16 cellular contexts compared by ENCODE assay signal in the genomic region with DNA sequence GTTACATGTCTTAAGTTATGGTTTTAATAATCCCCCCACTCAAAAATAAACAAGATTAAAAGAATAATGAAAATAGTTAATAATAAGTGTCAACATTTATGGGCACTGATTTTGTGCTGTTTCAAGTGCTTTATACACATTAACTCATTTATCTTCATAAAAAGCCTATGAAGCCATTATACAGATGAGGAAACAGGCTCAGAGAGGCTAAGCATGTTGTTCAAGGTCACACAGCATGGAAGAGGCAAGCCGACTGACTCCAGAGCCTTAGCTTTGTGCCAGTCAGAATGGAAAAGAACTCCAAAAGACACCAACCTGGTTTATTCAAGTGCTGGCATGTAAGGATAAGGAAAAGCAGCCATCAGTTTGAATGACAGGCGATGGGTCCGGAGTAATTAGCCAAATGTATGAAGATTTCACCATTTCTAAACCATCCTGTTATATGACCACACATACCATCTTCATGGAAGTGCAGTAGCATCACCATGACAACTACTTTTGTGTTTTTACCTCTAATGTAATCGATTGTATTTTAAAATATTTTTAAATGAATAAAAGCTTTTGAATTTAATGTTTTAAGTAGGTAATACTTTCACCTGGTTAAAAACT. TPM values are rescaled to one million over a fixed set of nuclear protein-coding genes. Genes with fewer than 3 reads are reported as not detected.
DNase-seq lines count a peak whose midpoint lies in the region; ATAC-seq, FAIRE-seq and TF ChIP-seq lines count a peak whose summit lies in the region.
"Had no signal": no experiment of that assay in that cellular context is flagged by ENCODE, and none has a peak within 500 bp of the region (broad histone marks: within the 10 kb centered on the region; RNA-seq: fewer than 3 reads in every experiment).

No MANE protein-coding gene starts in this region.

- peaks cover 39% of the 10 kb centered on the region for H3K4me1 Mint-ChIP-seq in memory B cell
- H3K4me1 Mint-ChIP-seq in stimulated activated naive B cell treated with anti-CD40 and anti-IgM and Interleukin-4, amounts not matched to agents 10 μg/mL and 1 μg/mL and 100 μg/mL, for 72 hours = peaks cover 43 to 74% of the 10 kb centered on the region in 2 donors

- TSS peak; percentile 40 for BruUV-seq in OCI-LY7 (replicated peaks; lab: Mats Ljungman, UMichigan)

- peaks cover 94% of the 10 kb centered on the region for H3K4me1 ChIP-seq in OCI-LY7 (ENCODE audit: insufficient read depth, low read length, poor library complexity, severe bottlenecking)

- intact Hi-C loops in OCI-LY7 (cut with micrococcal nuclease; ENCODE audit: unreplicated experiment) = loop anchor here (1.0 kb wide), 3 partner anchors 16 to 39 kb away; no protein-coding TSS in a partner anchor

- POLR2A ChIA-PET in OCI-LY7 (lab: Charles Lee) = interaction anchor here (0.6 to 12.3 kb wide), 14 partner anchors 15 to 77 kb away, joined by 3 to 261 read pairs (median 4); a partner anchor contains a TSS

- peak overlapping the region; percentile 97 for H3K27ac ChIP-seq in OCI-LY7 (ENCODE audit: low read depth, low read length, poor library complexity, severe bottlenecking)
- H3K27ac ChIP-seq: GM23248, KMS-11 had no signal

- no peak for TF ChIP-seq CTCF in OCI-LY7 (conservative IDR thresholded peaks at IDR 0.05; ENCODE audit: low read length)

- no peaks in the 10 kb centered on the region for H4K20me1 ChIP-seq in OCI-LY7 (ENCODE audit: insufficient read depth, low read length)

- H3K36me3 Mint-ChIP-seq in memory B cell = no peaks in the 10 kb centered on the region
- H3K36me3 Mint-ChIP-seq in stimulated activated naive B cell treated with anti-CD40 and anti-IgM and Interleukin-4, amounts not matched to agents 10 μg/mL and 1 μg/mL and 100 μg/mL, for 72 hours = peaks cover 4% of the 10 kb centered on the region in 2 donors

- H3K79me2 ChIP-seq in OCI-LY7 (ENCODE audit: insufficient read depth, low read depth, low read length) = peaks cover 32% of the 10 kb centered on the region; the same call in 1 of the 2 replicates

- FAIRE-seq in GM19239 (lab: Jason Lieb, UNC) = peak; percentile 42

- no peak overlapping the region for H3K4me3 Mint-ChIP-seq in memory B cell
- H3K4me3 Mint-ChIP-seq in stimulated activated naive B cell treated with anti-CD40 and anti-IgM and Interleukin-4, amounts not matched to agents 10 μg/mL and 1 μg/mL and 100 μg/mL, for 72 hours = peak overlapping the region in 1 of 2 donors; percentile 55

- ATAC-seq in memory B cell (ENCODE audit: low read depth) = no peak
- ATAC-seq in stimulated activated naive B cell treated with anti-CD40 and anti-IgM and Interleukin-4, amounts not matched to agents 10 μg/mL and 1 μg/mL and 100 μg/mL, for 72 hours (replicated peaks) = no peak
- no peak for ATAC-seq in HG02970 (IDR thresholded peaks at IDR 0.05; ENCODE audit: low FRiP score, unreplicated experiment)
- no peak for ATAC-seq in GM18861 (IDR thresholded peaks at IDR 0.05; ENCODE audit: unreplicated experiment)
- ATAC-seq: SK-N-SH treated with all-trans-retinoic acid at 6 μM for 48 hours had no signal

- peak overlapping the region; percentile 60 for H3K27ac Mint-ChIP-seq in memory B cell
- peak overlapping the region; percentile 97 for H3K27ac Mint-ChIP-seq in stimulated activated naive B cell treated with anti-CD40 and anti-IgM and Interleukin-4, amounts not matched to agents 10 μg/mL and 1 μg/mL and 100 μg/mL, for 72 hours

- H3K9me2 ChIP-seq in OCI-LY7 (ENCODE audit: insufficient read depth, low read length) = no peaks in the 10 kb centered on the region

- CTCF ChIA-PET in OCI-LY7 (lab: Charles Lee; ENCODE audit: unreplicated experiment) = interaction anchor here (1.6 to 3.2 kb wide), 2 partner anchors 47 to 61 kb away, joined by 4 to 8 read pairs; no protein-coding TSS in a partner anchor

- no peaks in the 10 kb centered on the region for H3K36me3 ChIP-seq in OCI-LY7 (ENCODE audit: insufficient read depth, low read length)
- H3K36me3 ChIP-seq: MG63 had no signal

- peaks cover 1% of the 10 kb centered on the region for H3K9me3 Mint-ChIP-seq in memory B cell
- peaks cover 0 to 2% of the 10 kb centered on the region in 2 donors for H3K9me3 Mint-ChIP-seq in stimulated activated naive B cell treated with anti-CD40 and anti-IgM and Interleukin-4, amounts not matched to agents 10 μg/mL and 1 μg/mL and 100 μg/mL, for 72 hours

- H3K27me3 Mint-ChIP-seq in memory B cell = no peaks in the 10 kb centered on the region
- H3K27me3 Mint-ChIP-seq in stimulated activated naive B cell treated with anti-CD40 and anti-IgM and Interleukin-4, amounts not matched to agents 10 μg/mL and 1 μg/mL and 100 μg/mL, for 72 hours = no peaks in the 10 kb centered on the region

- no peak overlapping the region for H2AFZ ChIP-seq in OCI-LY7 (ENCODE audit: low read length)
- H2AFZ ChIP-seq: GM23248 had no signal

- H3K4me2 ChIP-seq in OCI-LY7 (ENCODE audit: low read length) = peak overlapping the region; percentile 95
- H3K4me2 ChIP-seq: KMS-11 had no signal

- peak overlapping the region; percentile 69 for H3K4me3 ChIP-seq in OCI-LY7 (ENCODE audit: low read depth, low read length, poor library complexity, severe bottlenecking)
- H3K4me3 ChIP-seq: GM23248, MG63 had no signal

- DNase-seq in GM19239 (ENCODE audit: insufficient read length, low spot score) (no peak), OCI-LY7 (ENCODE audit: low spot score) (no peak), memory B cell (ENCODE audit: low spot score in 2 of 2) (no peak), SIG-M5 (lab: John Stamatoyannopoulos, UW) (no peak)
- DNase-seq in stimulated activated naive B cell treated with anti-CD40 and anti-IgM and Interleukin-4, amounts not matched to agents 10 μg/mL and 1 μg/mL and 100 μg/mL, for 72 hours = no peak
- no peak for DNase-seq in activated CD8-positive, alpha-beta memory T cell treated with anti-CD3 and anti-CD28 coated beads, Interleukin-2, amount 50 U/mL, for 48 hours
- DNase-seq: C1 segment of cervical spinal cord, DMS153, GM23248, MG63, NCI-H1105, NCI-H1694 treated with DMSO at 0.1 percent for 48 hours had no signal

- no peaks in the 10 kb centered on the region for H3K9me3 ChIP-seq in OCI-LY7 (ENCODE audit: low read length)
- H3K9me3 ChIP-seq: MG63 had no signal

RNA-seq across cellular contexts. Expression of a gene that starts 14.4 kb away (rescaled TPM):
- total RNA-seq in OCI-LY7 (2014; rRNA removed; shearing (Covaris generic)) = 1,286 and 1,658 TPM in 2 replicates
- 621 and 629 TPM in 2 replicates for total RNA-seq in OCI-LY7 (2022)

RNA-seq across cellular contexts. Expression of a gene that starts 42.6 kb away (rescaled TPM):
- total RNA-seq in OCI-LY7 (2014; rRNA removed; shearing (Covaris generic)) = 176 and 203 TPM in 2 replicates
- total RNA-seq in OCI-LY7 (2022) = 212 and 224 TPM in 2 replicates
